17 cellular contexts compared by ENCODE assay signal in the genomic region with DNA sequence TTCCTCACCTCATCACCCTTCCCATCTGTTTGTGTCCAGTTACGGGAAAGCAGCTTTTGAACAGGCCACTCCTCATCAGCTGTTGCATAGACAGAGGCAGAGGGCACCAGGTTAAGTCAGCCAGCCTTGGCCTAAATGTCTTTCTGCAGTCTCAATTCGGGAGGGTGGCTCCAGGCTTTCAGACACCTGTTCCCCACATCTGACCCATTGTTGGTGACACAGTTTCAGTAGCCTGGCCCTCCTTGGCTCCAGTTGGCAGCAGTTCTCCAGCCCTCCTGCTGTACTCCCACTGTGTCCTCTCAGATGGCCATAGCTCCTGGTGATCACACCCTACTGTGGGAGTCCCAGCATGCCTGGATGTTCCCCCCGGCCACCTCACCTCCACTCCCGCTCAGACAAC.
"Had no signal": no experiment of that assay in that cellular context is flagged by ENCODE, and none has a peak within 500 bp of the region (broad histone marks: within the 10 kb centered on the region; RNA-seq: fewer than 3 reads in every experiment).

No MANE protein-coding gene starts in this region.

- H3K4me3 ChIP-seq: left lung, lung, upper lobe of right lung had no signal

- ATAC-seq: activated naive CD4-positive, alpha-beta T cell treated with anti-CD3 and anti-CD28 coated beads, Interleukin-2, amount 50 U/mL, for 72 hours; activated T-helper 17 cell treated with anti-CD3 and anti-CD28 coated beads, Interleukin-2, amount 50 U/mL, for 72 hours; left lung; natural killer cell; T-helper 17 cell; upper lobe of right lung had no signal

- H3K27ac ChIP-seq: left lung, upper lobe of right lung had no signal

- H3K4me1 ChIP-seq: left lung, upper lobe of right lung had no signal

- H3K9me3 ChIP-seq: left lung, upper lobe of right lung had no signal

- H3K36me3 ChIP-seq: left lung, upper lobe of right lung had no signal

- DNase-seq: activated CD4-positive, CD25-positive, alpha-beta regulatory T cell treated with anti-CD3 and anti-CD28 coated beads, Interleukin-2, amount 50 U/mL, for 72 hours; activated T-cell treated with anti-CD3 and anti-CD28 coated beads, Interleukin-2, amount 50 U/mL, for 1 hour; aorta; effector CD4-positive, alpha-beta T cell; erythroblast; foreskin fibroblast; immature natural killer cell; kidney glomerular epithelial cell; left lung; natural killer cell; stimulated activated CD4-positive, alpha-beta T cell treated with anti-CD3 and anti-CD28 coated beads, Interleukin-4, amount 100 ng/mL, for 24 hours; stimulated activated naive CD4-positive, alpha-beta T cell treated with Interleukin-2 at 50 U/mL for 16 hours; T-helper 17 cell; upper lobe of right lung had no signal
